In genomic region chr5:149773245-149774095, GRCh38 we compare ENCODE assay signal across 20 cellular contexts. TPM values are rescaled to one million over a fixed set of nuclear protein-coding genes. Genes with fewer than 3 reads are reported as not detected.
DNase-seq lines count a peak whose midpoint lies in the region; ATAC-seq and TF ChIP-seq lines count a peak whose summit lies in the region.
"Had no signal": no experiment of that assay in that cellular context is flagged by ENCODE, and none has a peak within 500 bp of the region (broad histone marks: within the 10 kb centered on the region; RNA-seq: fewer than 3 reads in every experiment).

No MANE protein-coding gene starts in this region.

- peak overlapping the region; percentile 50 for H3K27ac Mint-ChIP-seq in neural crest cell (ENCODE audit: unreplicated experiment)

- peak; percentile 12 for DNase-seq in left ventricle myocardium inferior
- no peak for DNase-seq in Right ventricle myocardium superior
- no peak for DNase-seq in esophagus muscularis mucosa (ENCODE audit: extremely low spot score)
- no peak for DNase-seq in neural crest cell (ENCODE audit: low read depth, low spot score)
- no peak for DNase-seq in DMS79 (lab: John Stamatoyannopoulos, UW)
- DNase-seq in NCI-H345 treated with DMSO at 0.1 percent for 48 hours (lab: John Stamatoyannopoulos, UW; ENCODE audit: unreplicated experiment): no peak
- DNase-seq: activated effector memory CD4-positive, alpha-beta T cell treated with anti-CD3 and anti-CD28 coated beads, Interleukin-2, amount 50 U/mL, for 16 hours; dorsolateral prefrontal cortex; NCI-H1417; nucleus accumbens; right lobe of liver; T-helper 2 cell had no signal

- H3K4me1 Mint-ChIP-seq in neural crest cell: peaks cover 14% of the 10 kb centered on the region

- peaks cover 4% of the 10 kb centered on the region for H3K9me3 Mint-ChIP-seq in neural crest cell

- H3K4me1 ChIP-seq in left ventricle myocardium inferior: peaks cover 96% of the 10 kb centered on the region
- peaks cover 67 to 75% (median 71%) of the 10 kb centered on the region in 4 donors for H3K4me1 ChIP-seq in esophagus muscularis mucosa
- H3K4me1 ChIP-seq: breast epithelium, HAP-1 had no signal

- TF ChIP-seq CTCF in left ventricle myocardium inferior (IDR thresholded peaks at IDR 0.05; ENCODE audit: borderline replicate concordance): no peak
- TF ChIP-seq CTCF in esophagus muscularis mucosa (IDR thresholded peaks at IDR 0.05): no peak
- TF ChIP-seq CTCF in neural crest cell (conservative IDR thresholded peaks at IDR 0.05): no peak

- H3K4me3 ChIP-seq in left ventricle myocardium inferior (peak overlapping the region; percentile 24), esophagus muscularis mucosa (no peak overlapping the region)
- H3K4me3 ChIP-seq: BLaER1, breast epithelium, dorsolateral prefrontal cortex, HAP-1, right lobe of liver, vagina had no signal

- H3K36me3 Mint-ChIP-seq in neural crest cell (ENCODE audit: low read depth): no peaks in the 10 kb centered on the region

- no peaks in the 10 kb centered on the region for H3K27me3 Mint-ChIP-seq in neural crest cell (ENCODE audit: low read depth)

- H3K27ac ChIP-seq in left ventricle myocardium inferior (replicated peaks) (peak overlapping the region; percentile 85), esophagus muscularis mucosa (replicated peaks in 1 of 4) (peak overlapping the region; percentile 77 to 91 (median 85))
- H3K27ac ChIP-seq: BLaER1, breast epithelium, dorsolateral prefrontal cortex, epithelial cell of prostate, right lobe of liver, vagina, WERI-Rb-1 had no signal

- intact Hi-C loops in left ventricle myocardium inferior (cut with micrococcal nuclease) (no loop called here), Right ventricle myocardium superior (cut with DNase I) (loop anchor here (5.0 kb wide), 1 partner anchor 39 kb away; no protein-coding TSS in a partner anchor), esophagus muscularis mucosa (cut with DNase I) (no loop called here)

- no peak overlapping the region for H3K4me3 Mint-ChIP-seq in neural crest cell

- 52% methylated on average over 13 of the region's 15 CpGs for WGBS in esophagus muscularis mucosa

- TF ChIP-seq EP300 in esophagus muscularis mucosa (IDR thresholded peaks at IDR 0.05): no peak

- H3K27me3 ChIP-seq in left ventricle myocardium inferior (ENCODE audit: low read depth): no peaks in the 10 kb centered on the region
- no peaks in the 10 kb centered on the region for H3K27me3 ChIP-seq in esophagus muscularis mucosa
- H3K27me3 ChIP-seq: BLaER1, breast epithelium, dorsolateral prefrontal cortex, right lobe of liver, vagina had no signal

- TF ChIP-seq POLR2A in esophagus muscularis mucosa (IDR thresholded peaks at IDR 0.05; ENCODE audit: low read depth): no peak

- H3K36me3 ChIP-seq in left ventricle myocardium inferior: peaks cover 4% of the 10 kb centered on the region
- no peaks in the 10 kb centered on the region for H3K36me3 ChIP-seq in esophagus muscularis mucosa
- H3K36me3 ChIP-seq: breast epithelium, right lobe of liver, vagina, WERI-Rb-1 had no signal

- no peak for ATAC-seq in Right ventricle myocardium superior (ENCODE audit: poor library complexity)
- no peak for ATAC-seq in HG02642 (IDR thresholded peaks at IDR 0.05; ENCODE audit: poor library complexity, unreplicated experiment)
- no peak for ATAC-seq in GM19328 (IDR thresholded peaks at IDR 0.05; ENCODE audit: unreplicated experiment)
- ATAC-seq: right lobe of liver had no signal

- H3K9me3 ChIP-seq in left ventricle myocardium inferior (replicated peaks): peaks cover 10% of the 10 kb centered on the region
- peaks cover 0 to 8% (median 3%) of the 10 kb centered on the region in 4 donors for H3K9me3 ChIP-seq in esophagus muscularis mucosa
- H3K9me3 ChIP-seq: HAP-1, right lobe of liver, vagina had no signal

RNA-seq across cellular contexts. Expression of gene PPARGC1B, which starts 43.4 kb away (rescaled TPM):
- total RNA-seq in left ventricle myocardium inferior: 28.4 TPM
- total RNA-seq in Right ventricle myocardium superior: 27.9 TPM
- total RNA-seq in esophagus muscularis mucosa: 10 to 100 TPM in 2 of 4 donors, 1 to 10 TPM in 2; 5.1 to 14.0 (median 9.7) TPM
- total RNA-seq in neural crest cell: 1.5 and 2.1 TPM in 2 replicates
